ENCODE assay signal across 8 cellular contexts in genomic region chr13:27270594-27271520, GRCh38. TPM values are rescaled to one million over a fixed set of nuclear protein-coding genes. Genes with fewer than 3 reads are reported as not detected.
A peak's percentile ranks its signal among the peaks of the same experiment; 100 is the strongest.
DNase-seq lines count a peak whose midpoint lies in the region; ATAC-seq and TF ChIP-seq lines count a peak whose summit lies in the region.

Gene RASL11A (plus strand): TSS chr13:27270830. CDS start chr13:27270945, 115 bp downstream.

- H3K27me3 ChIP-seq in parathyroid adenoma (ENCODE audit: control insufficient read depth, insufficient read depth, low read length) (no peaks in the 10 kb centered on the region), tibial artery (no peaks in the 10 kb centered on the region)

- H3K9ac ChIP-seq in parathyroid adenoma: no peak within 1 kb of the TSS

- H3K4me3 ChIP-seq in parathyroid adenoma (ENCODE audit: low read depth, low read length) (peak within 1 kb of the TSS; percentile 78), tibial artery (peak within 1 kb of the TSS; percentile 70 to 87)

- ATAC-seq in GM21717 (IDR thresholded peaks at IDR 0.05; ENCODE audit: unreplicated experiment) (peak; percentile 86), SK-N-SH treated with all-trans-retinoic acid at 6 μM for 48 hours (peak; percentile 97), Right ventricle myocardium superior (ENCODE audit: poor library complexity) (peak; percentile 96)
- ATAC-seq in activated naive CD8-positive, alpha-beta T cell treated with anti-CD3 and anti-CD28 coated beads, Interleukin-2, amount 50 U/mL, for 24 hours: peak; percentile 87

- H3K4me1 ChIP-seq in parathyroid adenoma (no peaks in the 10 kb centered on the region), tibial artery (peaks cover 4 to 35% (median 24%) of the 10 kb centered on the region in 4 donors)

- H3K9me3 ChIP-seq in parathyroid adenoma (ENCODE audit: control insufficient read depth, low read length): no peaks in the 10 kb centered on the region
- no peaks in the 10 kb centered on the region for H3K9me3 ChIP-seq in tibial artery

- TF ChIP-seq CTCF in parathyroid adenoma (IDR thresholded peaks at IDR 0.05): peak; percentile 85
- peak; percentile 94 to 95 for TF ChIP-seq CTCF in tibial artery (IDR thresholded peaks at IDR 0.05)

- peaks cover 1% of the 10 kb centered on the region for H3K36me3 Mint-ChIP-seq in activated naive CD8-positive, alpha-beta T cell treated with anti-CD3 and anti-CD28 coated beads, Interleukin-2, amount 50 U/mL, for 24 hours (ENCODE audit: low read depth)

- intact Hi-C loops in Right ventricle myocardium superior (cut with DNase I) (no loop called here), tibial artery (cut with DNase I; ENCODE audit: low total_unique reads) (loop anchor here (1.0 to 5.0 kb wide), 2 partner anchors 20 to 99 kb away; partner anchors contain the start of genes RPL21 and USP12)

- H2AFZ ChIP-seq in parathyroid adenoma: peak within 1 kb of the TSS; percentile 93

- H3K79me2 ChIP-seq in parathyroid adenoma: no peaks in the 10 kb centered on the region

- peaks cover 14% of the 10 kb centered on the region for H3K4me1 Mint-ChIP-seq in activated naive CD8-positive, alpha-beta T cell treated with anti-CD3 and anti-CD28 coated beads, Interleukin-2, amount 50 U/mL, for 24 hours

- H3K27ac ChIP-seq in parathyroid adenoma (peak within 1 kb of the TSS; percentile 72), tibial artery (peak within 1 kb of the TSS; percentile 83 to 93)

- H3K9me3 Mint-ChIP-seq in activated naive CD8-positive, alpha-beta T cell treated with anti-CD3 and anti-CD28 coated beads, Interleukin-2, amount 50 U/mL, for 24 hours: no peaks in the 10 kb centered on the region

- peak within 1 kb of the TSS; percentile 82 for H3K4me3 Mint-ChIP-seq in activated naive CD8-positive, alpha-beta T cell treated with anti-CD3 and anti-CD28 coated beads, Interleukin-2, amount 50 U/mL, for 24 hours

- H3K36me3 ChIP-seq in parathyroid adenoma (ENCODE audit: control insufficient read depth, insufficient read depth, low read length) (no peaks in the 10 kb centered on the region), tibial artery (peaks cover 0 to 6% (median 0%) of the 10 kb centered on the region in 3 donors)

- peak within 1 kb of the TSS; percentile 53 for H3K27ac Mint-ChIP-seq in activated naive CD8-positive, alpha-beta T cell treated with anti-CD3 and anti-CD28 coated beads, Interleukin-2, amount 50 U/mL, for 24 hours

- H3K4me2 ChIP-seq in parathyroid adenoma (ENCODE audit: low read length): peak within 1 kb of the TSS; percentile 85

- H3K27me3 Mint-ChIP-seq in activated naive CD8-positive, alpha-beta T cell treated with anti-CD3 and anti-CD28 coated beads, Interleukin-2, amount 50 U/mL, for 24 hours: peaks cover 11% of the 10 kb centered on the region

- peak; percentile 54 for DNase-seq in GF-D8 (lab: John Stamatoyannopoulos, UW)
- DNase-seq in KG1 (lab: John Stamatoyannopoulos, UW): peak; percentile 45
- peak; percentile 80 for DNase-seq in activated naive CD8-positive, alpha-beta T cell treated with anti-CD3 and anti-CD28 coated beads, Interleukin-2, amount 50 U/mL, for 24 hours
- peak; percentile 93 for DNase-seq in Right ventricle myocardium superior
- peak; percentile 86 to 93 for DNase-seq in tibial artery

TF ChIP-seq in SK-N-SH treated with all-trans-retinoic acid at 6 μM for 48 hours, 23 proteins besides CTCF, POLR2A, EP300 and RAD21:
- TF ChIP-seq ZC3H10 (CRISPR knock-in tag; IDR thresholded peaks at IDR 0.05) (no peak), TOX (CRISPR knock-in tag; IDR thresholded peaks at IDR 0.05; ENCODE audit: borderline replicate concordance) (no peak), GLIS3 (CRISPR knock-in tag; IDR thresholded peaks at IDR 0.05) (no peak), TSHZ2 (CRISPR knock-in tag; IDR thresholded peaks at IDR 0.05) (no peak; the same call in 1 of the 2 replicates), ZFP3 (CRISPR knock-in tag; IDR thresholded peaks at IDR 0.05) (no peak), OSR1 (CRISPR knock-in tag; IDR thresholded peaks at IDR 0.05) (no peak), TCF4 (CRISPR knock-in tag; IDR thresholded peaks at IDR 0.05; ENCODE audit: borderline replicate concordance) (no peak), ARNTL (CRISPR knock-in tag; IDR thresholded peaks at IDR 0.05; ENCODE audit: borderline replicate concordance, low read depth) (no peak), BACH2 (CRISPR knock-in tag; IDR thresholded peaks at IDR 0.05; ENCODE audit: borderline replicate concordance) (no peak), ZNF8 (CRISPR knock-in tag; IDR thresholded peaks at IDR 0.05) (no peak), POU6F1 (CRISPR knock-in tag; IDR thresholded peaks at IDR 0.05; ENCODE audit: borderline replicate concordance, low read depth) (no peak), ZNF565 (CRISPR knock-in tag; conservative IDR thresholded peaks at IDR 0.05; ENCODE audit: low read depth) (no peak), CSRNP3 (CRISPR knock-in tag; IDR thresholded peaks at IDR 0.05) (no peak), PPARA (CRISPR knock-in tag; IDR thresholded peaks at IDR 0.05; ENCODE audit: borderline replicate concordance) (no peak)

RNA-seq across cellular contexts. Expression of gene RASL11A, which starts in this region (rescaled TPM):
- 9.9 TPM for total RNA-seq in Right ventricle myocardium superior

Comparison
In these comparisons a context has a peak if more than half of its experiments do, and no peak if none do; other contexts are left out.
1. Peak in every context shown above with its lines: DNase-seq, ATAC-seq, H3K4me3 ChIP-seq and H3K27ac ChIP-seq.